Comparison of ENCODE assay signal across 15 cellular contexts in genomic region chr2:32697156-32697555, GRCh38.
A peak's percentile ranks its signal among the peaks of the same experiment; 100 is the strongest.
DNase-seq lines count a peak whose midpoint lies in the region; TF ChIP-seq lines count a peak whose summit lies in the region.
"Had no signal": no experiment of that assay in that cellular context is flagged by ENCODE, and none has a peak within 500 bp of the region (broad histone marks: within the 10 kb centered on the region; RNA-seq: fewer than 3 reads in every experiment).

No MANE protein-coding gene starts in this region.

- no peaks in the 10 kb centered on the region for H3K27me3 ChIP-seq in sigmoid colon

- H3K9me3 ChIP-seq in sigmoid colon, result no peaks in the 10 kb centered on the region

- no peaks in the 10 kb centered on the region for H3K4me1 ChIP-seq in sigmoid colon

- DNase-seq in EH (ENCODE audit: low read depth) (peak; percentile 80), NB4 (ENCODE audit: low read depth) (peak; percentile 9), cardiac fibroblast (ENCODE audit: low read depth in 2 of 2) (peak; percentile 82), non-pigmented ciliary epithelial cell (ENCODE audit: low read depth) (peak; percentile 60), epidermal melanocyte (ENCODE audit: insufficient read length, low spot score) (no peak), sigmoid colon (no peak), SW 1271 (lab: John Stamatoyannopoulos, UW) (no peak)
- DNase-seq: activated CD4-positive, alpha-beta T cell treated with anti-CD3 and anti-CD28 coated beads, Interleukin-2, amount 50 U/mL, for 1 hour; activated effector memory CD4-positive, alpha-beta T cell treated with anti-CD3 and anti-CD28 coated beads, Interleukin-2, amount 50 U/mL, for 16 hours; Calu3; H9; NCI-H1930; NCI-H774; occipital lobe; stimulated activated CD4-positive, alpha-beta T cell treated with anti-CD3 and anti-CD28 coated beads, Interleukin-12 subunit alpha, Interleukin-12 subunit beta, amount 100 ng/mL, for 4 hours had no signal

- H3K36me3 ChIP-seq in sigmoid colon, result no peaks in the 10 kb centered on the region

- no peak overlapping the region for H3K27ac ChIP-seq in sigmoid colon

- intact Hi-C loops in sigmoid colon (cut with DNase I), result no loop called here

- TF ChIP-seq EP300 in sigmoid colon (IDR thresholded peaks at IDR 0.05), result no peak

- TF ChIP-seq POLR2A in NB4 (IDR thresholded peaks at IDR 0.05; ENCODE audit: extremely low read depth, insufficient read length), result no peak
- TF ChIP-seq POLR2A in sigmoid colon (IDR thresholded peaks at IDR 0.05), result no peak

- TF ChIP-seq CTCF in NB4 (IDR thresholded peaks at IDR 0.05; ENCODE audit: low read depth, low read length) (no peak), cardiac fibroblast (IDR thresholded peaks at IDR 0.05; ENCODE audit: low read depth, low read length) (no peak), sigmoid colon (IDR thresholded peaks at IDR 0.05) (no peak)

- H3K4me3 ChIP-seq in NB4 (ENCODE audit: low read depth, low read length) (no peak overlapping the region), cardiac fibroblast (replicated peaks in 1 of 2; ENCODE audit: low read depth in 2 of 2, low read length in 2 of 2) (no peak overlapping the region), sigmoid colon (no peak overlapping the region)

Comparison
In these comparisons a context has a peak if more than half of its experiments do, and no peak if none do; other contexts are left out.
1. DNase-seq: peak in EH (single experiment), NB4 (single experiment), cardiac fibroblast (2 of 2) and non-pigmented ciliary epithelial cell (single experiment); none in epidermal melanocyte (single experiment), sigmoid colon (single experiment) and SW 1271 (0 of 2).